16 cellular contexts compared by ENCODE assay signal in genomic region chr16:70789927-70790447, GRCh38.
"Had no signal": no experiment of that assay in that cellular context is flagged by ENCODE, and none has a peak within 500 bp of the region (broad histone marks: within the 10 kb centered on the region; RNA-seq: fewer than 3 reads in every experiment).

No MANE protein-coding gene starts in this region.

- H3K36me3 Mint-ChIP-seq: natural killer cell had no signal

- FAIRE-seq: keratinocyte, urothelium cell line had no signal

- H3K27me3 Mint-ChIP-seq: activated CD4-positive, alpha-beta memory T cell treated with anti-CD3 and anti-CD28 coated beads for 36 hours; activated CD4-positive, alpha-beta T cell treated with anti-CD3 and anti-CD28 coated beads for 36 hours had no signal

- DNase-seq: activated CD4-positive, alpha-beta memory T cell treated with anti-CD3 and anti-CD28 coated beads for 36 hours; activated CD4-positive, alpha-beta T cell treated with anti-CD3 and anti-CD28 coated beads for 36 hours; activated gamma-delta T cell treated with Interleukin-2 at 50 U/mL for 16 hours; activated T-cell treated with anti-CD3 and anti-CD28 coated beads, Interleukin-2, amount 50 U/mL, for 72 hours; mesenchymal stem cell; natural killer cell; stimulated activated CD4-positive, alpha-beta T cell treated with anti-CD3 and anti-CD28 coated beads, Interleukin-1b, Interleukin-23, amount 100 ng/mL, for 48 hours; WERI-Rb-1 had no signal

- H3K27ac ChIP-seq: ascending aorta, esophagus muscularis mucosa, sigmoid colon, WERI-Rb-1 had no signal

- H3K27ac Mint-ChIP-seq: activated CD4-positive, alpha-beta memory T cell treated with anti-CD3 and anti-CD28 coated beads for 36 hours; activated CD4-positive, alpha-beta T cell treated with anti-CD3 and anti-CD28 coated beads for 36 hours; natural killer cell; T-helper 1 cell treated with Interleukin-12 subunit alpha and Interleukin-12 subunit beta and Interleukin-4 antibody, amounts not matched to agents 30 μg/mL and 1 μg/mL, for 36 hours had no signal

- H3K27me3 ChIP-seq: ascending aorta, breast epithelium, dorsolateral prefrontal cortex, esophagus muscularis mucosa, sigmoid colon had no signal

- H3K9me3 Mint-ChIP-seq: activated CD4-positive, alpha-beta memory T cell treated with anti-CD3 and anti-CD28 coated beads for 36 hours; activated T-cell treated with anti-CD3 and anti-CD28 coated beads, Interleukin-2, amount 50 U/mL, for 72 hours; natural killer cell; T-helper 1 cell treated with Interleukin-12 subunit alpha and Interleukin-12 subunit beta and Interleukin-4 antibody, amounts not matched to agents 30 μg/mL and 1 μg/mL, for 36 hours had no signal

- ATAC-seq: activated CD4-positive, alpha-beta T cell treated with anti-CD3 and anti-CD28 coated beads for 36 hours; activated T-cell treated with anti-CD3 and anti-CD28 coated beads, Interleukin-2, amount 50 U/mL, for 72 hours; natural killer cell had no signal

- H3K4me3 Mint-ChIP-seq: activated CD4-positive, alpha-beta memory T cell treated with anti-CD3 and anti-CD28 coated beads for 36 hours; activated CD4-positive, alpha-beta T cell treated with anti-CD3 and anti-CD28 coated beads for 36 hours; activated T-cell treated with anti-CD3 and anti-CD28 coated beads, Interleukin-2, amount 50 U/mL, for 72 hours; natural killer cell; T-helper 1 cell treated with Interleukin-12 subunit alpha and Interleukin-12 subunit beta and Interleukin-4 antibody, amounts not matched to agents 30 μg/mL and 1 μg/mL, for 36 hours had no signal

- H3K4me3 ChIP-seq: ascending aorta, breast epithelium, dorsolateral prefrontal cortex, esophagus muscularis mucosa, sigmoid colon had no signal

- H3K9me3 ChIP-seq: ascending aorta, breast epithelium, esophagus muscularis mucosa, sigmoid colon had no signal

- H3K4me1 ChIP-seq: ascending aorta, breast epithelium, esophagus muscularis mucosa, sigmoid colon had no signal
